Comparison of ENCODE assay signal across 8 cellular contexts in genomic region chr22:49852898-49853894, GRCh38. TPM values are rescaled to one million over a fixed set of nuclear protein-coding genes. Genes with fewer than 3 reads are reported as not detected.
DNase-seq lines count a peak whose midpoint lies in the region; ATAC-seq lines count a peak whose summit lies in the region.

Gene ZBED4 (plus strand): TSS chr22:49853844. CDS start chr22:49883663, 29,819 bp downstream.

- DNase-seq in COLO829 (ENCODE audit: low spot score) (peak; percentile 98), HT-29 (ENCODE audit: low spot score) (peak; percentile 97), NOMO-1 treated with DMSO at 0.1 percent for 48 hours (lab: John Stamatoyannopoulos, UW; ENCODE audit: unreplicated experiment) (peak; percentile 95), lung microvascular endothelial cell (ENCODE audit: low read depth in 2 of 2) (peak; percentile 96 to 98)
- DNase-seq in activated CD8-positive, alpha-beta memory T cell treated with anti-CD3 and anti-CD28 coated beads for 4 hours (ENCODE audit: low read depth in 2 of 2), result peak; percentile 94 to 96
- peak; percentile 95 to 98 (median 97) for DNase-seq in effector memory CD4-positive, alpha-beta T cell
- peak; percentile 96 to 98 (median 97) for DNase-seq in stimulated activated CD4-positive, alpha-beta T cell treated with anti-CD3 and anti-CD28 coated beads, TNF-alpha, amount 100 ng/mL, for 4 hours (ENCODE audit: low read depth in 3 of 3)

- H3K9me3 ChIP-seq in effector memory CD4-positive, alpha-beta T cell (ENCODE audit: control insufficient read depth, low read length), result no peaks in the 10 kb centered on the region

- no peaks in the 10 kb centered on the region for H3K27me3 ChIP-seq in effector memory CD4-positive, alpha-beta T cell (replicated peaks; ENCODE audit: control insufficient read depth, insufficient read depth, low read length, poor library complexity, severe bottlenecking)

- H3K4me1 ChIP-seq in effector memory CD4-positive, alpha-beta T cell (ENCODE audit: control insufficient read depth, insufficient read depth, low read length, poor library complexity, severe bottlenecking), result peaks cover 36% of the 10 kb centered on the region

- no peaks in the 10 kb centered on the region for H3K36me3 ChIP-seq in effector memory CD4-positive, alpha-beta T cell (ENCODE audit: control insufficient read depth, insufficient read depth, low read length)

- peak; percentile 78 for ATAC-seq in GM21360 (IDR thresholded peaks at IDR 0.05; ENCODE audit: unreplicated experiment)

- H3K27ac ChIP-seq in effector memory CD4-positive, alpha-beta T cell (ENCODE audit: insufficient read depth, low read length, poor library complexity, severe bottlenecking), result peak within 1 kb of the TSS; percentile 78

- H3K4me3 ChIP-seq in effector memory CD4-positive, alpha-beta T cell (ENCODE audit: insufficient read depth, low read depth, low read length, poor library complexity, severe bottlenecking), result peak within 1 kb of the TSS; percentile 58

RNA-seq across cellular contexts. Expression of gene ZBED4, which starts in this region (rescaled TPM):
- total RNA-seq in HT-29 (2014; rRNA removed; shearing (Covaris generic)), result 10.6 and 15.3 TPM in 2 replicates
- 8.7 and 13.5 TPM in 2 replicates for total RNA-seq in lung microvascular endothelial cell

Comparison
In these comparisons a context has a peak if more than half of its experiments do, and no peak if none do; other contexts are left out.
1. Peak in every context shown above with its lines: DNase-seq, ATAC-seq, H3K4me3 ChIP-seq and H3K27ac ChIP-seq.